Comparison of ENCODE assay signal across 28 cellular contexts in the genomic region with DNA sequence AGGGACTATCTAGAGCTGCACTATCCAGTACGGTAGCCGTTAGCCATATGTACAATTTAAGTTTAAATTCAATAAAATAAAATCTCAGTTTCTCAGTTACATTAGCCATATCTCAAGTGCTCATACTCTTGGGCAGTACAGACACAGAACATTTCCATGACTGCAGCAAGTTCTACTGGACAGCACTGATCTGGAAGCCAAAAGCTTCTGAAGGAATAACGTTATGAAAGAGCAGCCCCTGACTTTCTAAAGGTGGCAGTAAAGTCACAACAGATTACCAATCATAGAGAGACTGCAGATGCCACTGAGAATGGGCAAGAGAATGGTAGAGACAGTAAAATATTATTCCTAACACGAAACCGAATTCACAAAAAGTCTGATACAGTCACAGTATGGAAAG.
"Had no signal": no experiment of that assay in that cellular context is flagged by ENCODE, and none has a peak within 500 bp of the region (broad histone marks: within the 10 kb centered on the region; RNA-seq: fewer than 3 reads in every experiment).

No MANE protein-coding gene starts in this region.

- H3K4me3 ChIP-seq: colonic mucosa, esophagus muscularis mucosa, gastroesophageal sphincter, neural progenitor cell, prostate gland, sigmoid colon, stomach, thyroid gland, vagina had no signal

- FAIRE-seq: endothelial cell of umbilical vein had no signal

- H3K4me1 ChIP-seq: colonic mucosa, esophagus muscularis mucosa, foreskin keratinocyte, gastroesophageal sphincter, neural progenitor cell, prostate gland, sigmoid colon, stomach, vagina had no signal

- H3K4me3 Mint-ChIP-seq: immature natural killer cell; naive thymus-derived CD4-positive, alpha-beta T cell; nephron; neural progenitor cell; stimulated activated effector memory CD8-positive, alpha-beta T cell treated with anti-CD3 and anti-CD28 coated beads, Interleukin-12 subunit alpha, Interleukin-12 subunit beta, amount 100 ng/mL, for 72 hours had no signal

- H3K4me1 Mint-ChIP-seq: immature natural killer cell; nephron; neural progenitor cell; stimulated activated effector memory CD8-positive, alpha-beta T cell treated with anti-CD3 and anti-CD28 coated beads, Interleukin-12 subunit alpha, Interleukin-12 subunit beta, amount 100 ng/mL, for 72 hours had no signal

- DNase-seq: colonic mucosa; dermis blood vessel endothelial cell; effector memory CD4-positive, alpha-beta T cell; foreskin keratinocyte; hypothalamus; immature natural killer cell; islet precursor cell; kidney glomerular epithelial cell; mesenchymal stem cell; midbrain; naive thymus-derived CD4-positive, alpha-beta T cell; right cardiac atrium; sigmoid colon; stimulated activated CD4-positive, alpha-beta T cell treated with anti-CD3 and anti-CD28 coated beads, Interleukin-2, amount 100 ng/mL, for 24 hours; stimulated activated CD4-positive, alpha-beta T cell treated with anti-CD3 and anti-CD28 coated beads, Interleukin-4, amount 100 ng/mL, for 24 hours; stimulated activated naive CD4-positive, alpha-beta T cell treated with Interleukin-2 at 50 U/mL for 16 hours; stomach; thyroid gland; trophoblast cell had no signal

- H3K27me3 Mint-ChIP-seq: naive thymus-derived CD4-positive, alpha-beta T cell had no signal

- H3K36me3 ChIP-seq: colonic mucosa, neural progenitor cell, prostate gland, thyroid gland, vagina had no signal

- H3K4me2 ChIP-seq: neural progenitor cell had no signal

- H3K9ac ChIP-seq: neural progenitor cell, parathyroid adenoma had no signal

- H3K27ac Mint-ChIP-seq: immature natural killer cell; nephron; neural progenitor cell; stimulated activated effector memory CD8-positive, alpha-beta T cell treated with anti-CD3 and anti-CD28 coated beads, Interleukin-12 subunit alpha, Interleukin-12 subunit beta, amount 100 ng/mL, for 72 hours had no signal

- H3K27ac ChIP-seq: colonic mucosa, esophagus muscularis mucosa, foreskin keratinocyte, gastroesophageal sphincter, neural progenitor cell, parathyroid adenoma, prostate gland, sigmoid colon, stomach, thyroid gland, vagina had no signal

- H3K9me3 Mint-ChIP-seq: immature natural killer cell; nephron; neural progenitor cell; stimulated activated effector memory CD8-positive, alpha-beta T cell treated with anti-CD3 and anti-CD28 coated beads, Interleukin-12 subunit alpha, Interleukin-12 subunit beta, amount 100 ng/mL, for 72 hours had no signal

- H3K9me3 ChIP-seq: colonic mucosa, esophagus muscularis mucosa, gastroesophageal sphincter, prostate gland, sigmoid colon, stomach, thyroid gland, vagina had no signal

- H3K36me3 Mint-ChIP-seq: neural progenitor cell had no signal

- ATAC-seq: foreskin keratinocyte; gastroesophageal sphincter; naive thymus-derived CD4-positive, alpha-beta T cell; stimulated activated effector memory CD8-positive, alpha-beta T cell treated with anti-CD3 and anti-CD28 coated beads, Interleukin-12 subunit alpha, Interleukin-12 subunit beta, amount 100 ng/mL, for 72 hours had no signal

- H2AFZ ChIP-seq: neural progenitor cell, parathyroid adenoma had no signal

- H3K27me3 ChIP-seq: colonic mucosa, esophagus muscularis mucosa, foreskin keratinocyte, gastroesophageal sphincter, neural progenitor cell, sigmoid colon, stomach, thyroid gland, vagina had no signal
